In the genomic region with DNA sequence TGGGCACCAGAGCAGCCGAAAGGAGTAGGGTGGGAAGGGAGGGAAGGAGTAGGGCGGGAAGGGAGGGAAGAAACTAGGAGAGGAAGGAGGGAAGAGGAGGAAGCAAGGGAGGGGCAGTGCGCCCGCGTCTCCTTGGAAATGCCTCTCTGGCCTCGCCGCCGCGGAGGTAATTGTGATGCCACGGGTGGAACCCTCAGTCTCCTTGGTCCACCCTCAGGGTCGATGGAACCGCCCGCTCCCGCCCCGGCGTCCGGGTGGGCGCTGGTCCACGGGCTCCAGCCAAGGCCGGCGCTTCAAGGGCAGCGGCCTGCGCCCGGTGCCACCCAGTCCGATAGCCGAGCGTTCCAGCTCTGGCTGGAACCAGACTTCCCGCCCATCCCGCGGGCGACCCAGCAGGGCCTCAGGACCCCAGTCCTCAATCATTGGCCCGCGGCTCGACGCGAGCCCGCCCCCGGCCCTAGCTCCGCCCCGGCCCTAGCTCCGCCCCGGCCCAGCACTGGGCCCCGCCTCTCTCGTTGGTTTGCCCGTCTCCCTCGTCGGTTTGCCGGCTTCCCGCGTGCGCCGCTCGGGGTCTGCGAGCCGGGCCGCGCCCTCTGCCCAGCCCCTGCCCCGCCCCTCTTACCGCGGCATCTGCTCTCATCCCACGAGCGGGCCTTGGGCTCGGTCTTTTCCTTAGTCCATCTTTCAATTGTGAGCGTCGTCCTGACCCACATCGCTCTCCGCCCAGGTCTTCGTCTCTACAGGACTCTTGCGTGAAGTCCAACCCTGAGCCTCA, we compare ENCODE assay signal across 8 cellular contexts. TPM values are rescaled to one million over a fixed set of nuclear protein-coding genes. Genes with fewer than 3 reads are reported as not detected.
A peak's percentile ranks its signal among the peaks of the same experiment; 100 is the strongest.
DNase-seq lines count a peak whose midpoint lies in the region; ATAC-seq and TF ChIP-seq lines count a peak whose summit lies in the region.

No MANE protein-coding gene starts in this region.

- H3K9me3 Mint-ChIP-seq in type B pancreatic cell, result no peaks in the 10 kb centered on the region

- H3K27me3 Mint-ChIP-seq in type B pancreatic cell, result no peaks in the 10 kb centered on the region

- TF ChIP-seq POLR2A in adrenal gland (IDR thresholded peaks at IDR 0.05), result peak; percentile 57 to 64

- H3K4me1 ChIP-seq in adrenal gland (replicated peaks in 1 of 2) (peaks cover 8 to 14% of the 10 kb centered on the region in 2 donors), heart right ventricle (peaks cover 0 to 29% (median 18%) of the 10 kb centered on the region in 9 donors)

- TF ChIP-seq CTCF in GM10248 (IDR thresholded peaks at IDR 0.05; ENCODE audit: control extremely low read depth, extremely low read depth, low read depth, missing control alignments) (no peak), adrenal gland (IDR thresholded peaks at IDR 0.05) (peak in 1 of 6 experiments; percentile 2), heart right ventricle (IDR thresholded peaks at IDR 0.05) (no peak), type B pancreatic cell (conservative IDR thresholded peaks at IDR 0.05) (no peak)

- H3K27ac Mint-ChIP-seq in type B pancreatic cell, result peak overlapping the region; percentile 97

- H3K4me3 ChIP-seq in adrenal gland (peak overlapping the region in 2 of 4 donors; percentile 18 to 61), heart right ventricle (peak overlapping the region; percentile 45 to 88 (median 66))

- peaks cover 20% of the 10 kb centered on the region for H3K4me1 Mint-ChIP-seq in type B pancreatic cell (ENCODE audit: unreplicated experiment)

- H3K9me3 ChIP-seq in adrenal gland (replicated peaks in 1 of 3) (no peaks in the 10 kb centered on the region), heart right ventricle (no peaks in the 10 kb centered on the region)

- ATAC-seq in HG02571 (IDR thresholded peaks at IDR 0.05; ENCODE audit: unreplicated experiment) (peak; percentile 71), heart right ventricle (peak; percentile 93 to 96 (median 94))

- H3K27me3 ChIP-seq in adrenal gland (no peaks in the 10 kb centered on the region), heart right ventricle (no peaks in the 10 kb centered on the region)

- peaks cover 21% of the 10 kb centered on the region for H3K36me3 Mint-ChIP-seq in type B pancreatic cell

- intact Hi-C loops in adrenal gland (cut with DNase I), result no loop called here
- intact Hi-C loops in heart right ventricle (cut with DNase I), result loop anchor here in 1 of 10 donors (1.0 kb wide), 1 partner anchor 49 kb away; the partner anchor contains the start of gene SUPT6H
- intact Hi-C loops in posterior cingulate gyrus (cut with DNase I), result loop anchor here (10.0 kb wide), 1 partner anchor 66 kb away; the partner anchor contains the start of gene BLTP2

- H3K4me3 Mint-ChIP-seq in type B pancreatic cell, result peak overlapping the region; percentile 97

- H3K27ac ChIP-seq in adrenal gland (peak overlapping the region; percentile 73 to 94 (median 78)), heart right ventricle (peak overlapping the region; percentile 68 to 95 (median 90))

- CTCF ChIA-PET in GM10248 (lab: Yijun Ruan, JAX), result interaction anchor here (1.0 to 4.0 kb wide), 10 partner anchors 10 to 405 kb away, joined by 3 to 25 read pairs (median 4); partner anchors contain the start of genes RPL23A and TLCD1

- DNase-seq in GM10248 (ENCODE audit: extremely low spot score) (peak; percentile 95), NCI-H128 (lab: John Stamatoyannopoulos, UW; ENCODE audit: unreplicated experiment) (peak; percentile 73), SW 1271 (lab: John Stamatoyannopoulos, UW) (peak; percentile 54 to 87), adrenal gland (peak; percentile 85 to 93 (median 90)), heart right ventricle (peak; percentile 86 to 92), posterior cingulate gyrus (peak; percentile 75 to 98 (median 85)), type B pancreatic cell (ENCODE audit: extremely low spot score, unreplicated experiment) (peak; percentile 98)

- 1% methylated on average over 45 to 69 of the region's 69 CpGs for WGBS in adrenal gland, 4 donors
- 1% methylated on average over 69 of the region's 69 CpGs for WGBS in heart right ventricle, 2 donors

- POLR2A ChIA-PET in GM10248 (lab: Yijun Ruan, JAX), result interaction anchor here (0.5 to 1.8 kb wide), 11 partner anchors 9 to 466 kb away, joined by 3 to 21 read pairs (median 4); partner anchors contain the start of genes RPL23A and TLCD1

- H3K36me3 ChIP-seq in adrenal gland (replicated peaks in 1 of 2), result peaks cover 0 to 20% of the 10 kb centered on the region in 2 donors
- H3K36me3 ChIP-seq in heart right ventricle, result peaks cover 0 to 24% (median 0%) of the 10 kb centered on the region in 9 donors

RNA-seq across cellular contexts. Expression of gene PROCA1, which starts 0.6 kb away (rescaled TPM):
- 1 to 10 TPM in 3 of 8 donors, under 1 TPM in 4, not detected in 1; 0.61 to 3.2 (median 0.96) TPM for total RNA-seq in adrenal gland
- polyA plus RNA-seq in adrenal gland, result 1 to 10 TPM in 2 of 3 donors, under 1 TPM in 1; 0.75 to 8.8 (median 3.8) TPM
- 1 to 10 TPM in 9 of 10 donors, under 1 TPM in 1; 0.76 to 2.1 (median 1.3) TPM for total RNA-seq in heart right ventricle
- 1 to 10 TPM in 1 of 2 donors, under 1 TPM in 1; 0.74 to 4.9 TPM for polyA plus RNA-seq in heart right ventricle
- total RNA-seq in type B pancreatic cell (ENCODE audit: low replicate concordance), result 3.0 and 9.2 TPM in 2 replicates

RNA-seq across cellular contexts. Expression of gene RAB34, which starts 6.5 kb away (rescaled TPM):
- total RNA-seq in adrenal gland, result 100 to 1,000 TPM; 121 to 332 (median 151) TPM
- 100 to 1,000 TPM; 114 to 195 (median 139) TPM for polyA plus RNA-seq in adrenal gland
- total RNA-seq in heart right ventricle, result 10 to 100 TPM in 7 of 10 donors, 1 to 10 TPM in 3; 7.0 to 25.0 (median 10.4) TPM
- polyA plus RNA-seq in heart right ventricle, result 10 to 100 TPM; 25.2 to 37.3 TPM
- 54.2 and 133 TPM in 2 replicates for total RNA-seq in type B pancreatic cell (ENCODE audit: low replicate concordance)

RNA-seq across cellular contexts. Expression of gene RPL23A, which starts 8.7 kb away (rescaled TPM):
- total RNA-seq in adrenal gland (1,000 to 10,000 TPM in 4 of 8 donors, 100 to 1,000 TPM in 4; 135 to 1,266 (median 856) TPM), heart right ventricle (100 to 1,000 TPM; 807 to 986 (median 861) TPM), type B pancreatic cell (ENCODE audit: low replicate concordance) (1,717 and 1,950 TPM in 2 replicates)
- polyA plus RNA-seq in adrenal gland (100 to 1,000 TPM; 523 to 901 (median 672) TPM), heart right ventricle (1,000 to 10,000 TPM in 1 of 2 donors, 100 to 1,000 TPM in 1; 300 to 1,566 TPM)

RNA-seq across cellular contexts. Expression of gene TLCD1, which starts 14.9 kb away (rescaled TPM):
- total RNA-seq in adrenal gland, result 10 to 100 TPM in 1 of 8 donors, 1 to 10 TPM in 6, under 1 TPM in 1; 0.52 to 12.6 (median 5.2) TPM
- 10 to 100 TPM in 1 of 3 donors, 1 to 10 TPM in 2; 3.9 to 18.8 (median 6.8) TPM for polyA plus RNA-seq in adrenal gland
- total RNA-seq in heart right ventricle, result 1 to 10 TPM in 4 of 10 donors, under 1 TPM in 6; 0.36 to 1.8 (median 0.89) TPM
- 1 to 10 TPM; 3.4 to 9.3 TPM for polyA plus RNA-seq in heart right ventricle
- total RNA-seq in type B pancreatic cell (ENCODE audit: low replicate concordance), result 18.6 and 40.2 TPM in 2 replicates

RNA-seq across cellular contexts. Expression of gene NEK8, which starts 17.5 kb away (rescaled TPM):
- total RNA-seq in adrenal gland, result 10 to 100 TPM in 1 of 8 donors, 1 to 10 TPM in 6, under 1 TPM in 1; 0.54 to 11.9 (median 5.4) TPM
- 10 to 100 TPM in 1 of 3 donors, 1 to 10 TPM in 2; 6.0 to 10.8 (median 6.6) TPM for polyA plus RNA-seq in adrenal gland
- total RNA-seq in heart right ventricle, result 1 to 10 TPM in 4 of 10 donors, under 1 TPM in 6; 0.38 to 2.8 (median 0.82) TPM
- 1 to 10 TPM; 1.1 to 1.8 TPM for polyA plus RNA-seq in heart right ventricle
- total RNA-seq in type B pancreatic cell (ENCODE audit: low replicate concordance), result 8.7 and 9.5 TPM in 2 replicates
